In genomic region chr1:21338568-21339401, GRCh38 we compare ENCODE assay signal across 1 cellular context.
TF ChIP-seq lines count a peak whose summit lies in the region.

No MANE protein-coding gene starts in this region.

TF ChIP-seq in HepG2, 621 proteins besides CTCF, POLR2A, EP300 and RAD21 (continues in another document):
- TF ChIP-seq, protein P1, sequence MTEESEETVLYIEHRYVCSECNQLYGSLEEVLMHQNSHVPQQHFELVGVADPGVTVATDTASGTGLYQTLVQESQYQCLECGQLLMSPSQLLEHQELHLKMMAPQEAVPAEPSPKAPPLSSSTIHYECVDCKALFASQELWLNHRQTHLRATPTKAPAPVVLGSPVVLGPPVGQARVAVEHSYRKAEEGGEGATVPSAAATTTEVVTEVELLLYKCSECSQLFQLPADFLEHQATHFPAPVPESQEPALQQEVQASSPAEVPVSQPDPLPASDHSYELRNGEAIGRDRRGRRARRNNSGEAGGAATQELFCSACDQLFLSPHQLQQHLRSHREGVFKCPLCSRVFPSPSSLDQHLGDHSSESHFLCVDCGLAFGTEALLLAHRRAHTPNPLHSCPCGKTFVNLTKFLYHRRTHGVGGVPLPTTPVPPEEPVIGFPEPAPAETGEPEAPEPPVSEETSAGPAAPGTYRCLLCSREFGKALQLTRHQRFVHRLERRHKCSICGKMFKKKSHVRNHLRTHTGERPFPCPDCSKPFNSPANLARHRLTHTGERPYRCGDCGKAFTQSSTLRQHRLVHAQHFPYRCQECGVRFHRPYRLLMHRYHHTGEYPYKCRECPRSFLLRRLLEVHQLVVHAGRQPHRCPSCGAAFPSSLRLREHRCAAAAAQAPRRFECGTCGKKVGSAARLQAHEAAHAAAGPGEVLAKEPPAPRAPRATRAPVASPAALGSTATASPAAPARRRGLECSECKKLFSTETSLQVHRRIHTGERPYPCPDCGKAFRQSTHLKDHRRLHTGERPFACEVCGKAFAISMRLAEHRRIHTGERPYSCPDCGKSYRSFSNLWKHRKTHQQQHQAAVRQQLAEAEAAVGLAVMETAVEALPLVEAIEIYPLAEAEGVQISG (CRISPR knock-in tag; IDR thresholded peaks at IDR 0.05) = peak; percentile 82
- peak; percentile 91; the same call in 1 of the 2 replicates for TF ChIP-seq MYC (CRISPR knock-in tag; IDR thresholded peaks at IDR 0.05; ENCODE audit: borderline replicate concordance)
- peak; percentile 89 for TF ChIP-seq BCL6 (CRISPR knock-in tag; IDR thresholded peaks at IDR 0.05)
- TF ChIP-seq ZNF335 (CRISPR knock-in tag; IDR thresholded peaks at IDR 0.05) = peak; percentile 36
- TF ChIP-seq ZFP37 (CRISPR knock-in tag; IDR thresholded peaks at IDR 0.05; ENCODE audit: borderline replicate concordance) = 0 out of 2 replicates have a peak, but pooled peaks have one; percentile 50
- 0 out of 2 replicates have a peak, but pooled peaks have one; percentile 41 for TF ChIP-seq EED (CRISPR knock-in tag; IDR thresholded peaks at IDR 0.05)
- TF ChIP-seq ZNF589 (CRISPR knock-in tag; conservative IDR thresholded peaks at IDR 0.05) = no peak; the same call in 1 of the 2 replicates
- TF ChIP-seq, protein P2, sequence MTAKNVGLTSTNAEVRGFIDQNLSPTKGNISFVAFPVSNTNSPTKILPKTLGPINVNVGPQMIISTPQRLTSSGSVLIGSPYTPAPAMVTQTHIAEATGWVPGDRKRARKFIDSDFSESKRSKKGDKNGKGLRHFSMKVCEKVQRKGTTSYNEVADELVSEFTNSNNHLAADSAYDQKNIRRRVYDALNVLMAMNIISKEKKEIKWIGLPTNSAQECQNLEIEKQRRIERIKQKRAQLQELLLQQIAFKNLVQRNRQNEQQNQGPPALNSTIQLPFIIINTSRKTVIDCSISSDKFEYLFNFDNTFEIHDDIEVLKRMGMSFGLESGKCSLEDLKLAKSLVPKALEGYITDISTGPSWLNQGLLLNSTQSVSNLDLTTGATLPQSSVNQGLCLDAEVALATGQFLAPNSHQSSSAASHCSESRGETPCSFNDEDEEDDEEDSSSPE (CRISPR knock-in tag; IDR thresholded peaks at IDR 0.05) = peak; percentile 65; the same call in 1 of the 2 replicates
- TF ChIP-seq YY1 (IDR thresholded peaks at IDR 0.05; ENCODE audit: insufficient read depth, insufficient replicate concordance, low read depth, low read length) = peak; percentile 15
- peak; percentile 74; the same call in 1 of the 2 replicates for TF ChIP-seq ZNF12 (CRISPR knock-in tag; IDR thresholded peaks at IDR 0.05)
- TF ChIP-seq ARHGAP35 (CRISPR knock-in tag; IDR thresholded peaks at IDR 0.05; ENCODE audit: borderline replicate concordance) = peak; percentile 77; the same call in 1 of the 2 replicates
- TF ChIP-seq HDAC2 (CRISPR knock-in tag; IDR thresholded peaks at IDR 0.05) = peak; percentile 87
- no peak for TF ChIP-seq ZNF800 (CRISPR knock-in tag; IDR thresholded peaks at IDR 0.05)
- TF ChIP-seq, protein P3, sequence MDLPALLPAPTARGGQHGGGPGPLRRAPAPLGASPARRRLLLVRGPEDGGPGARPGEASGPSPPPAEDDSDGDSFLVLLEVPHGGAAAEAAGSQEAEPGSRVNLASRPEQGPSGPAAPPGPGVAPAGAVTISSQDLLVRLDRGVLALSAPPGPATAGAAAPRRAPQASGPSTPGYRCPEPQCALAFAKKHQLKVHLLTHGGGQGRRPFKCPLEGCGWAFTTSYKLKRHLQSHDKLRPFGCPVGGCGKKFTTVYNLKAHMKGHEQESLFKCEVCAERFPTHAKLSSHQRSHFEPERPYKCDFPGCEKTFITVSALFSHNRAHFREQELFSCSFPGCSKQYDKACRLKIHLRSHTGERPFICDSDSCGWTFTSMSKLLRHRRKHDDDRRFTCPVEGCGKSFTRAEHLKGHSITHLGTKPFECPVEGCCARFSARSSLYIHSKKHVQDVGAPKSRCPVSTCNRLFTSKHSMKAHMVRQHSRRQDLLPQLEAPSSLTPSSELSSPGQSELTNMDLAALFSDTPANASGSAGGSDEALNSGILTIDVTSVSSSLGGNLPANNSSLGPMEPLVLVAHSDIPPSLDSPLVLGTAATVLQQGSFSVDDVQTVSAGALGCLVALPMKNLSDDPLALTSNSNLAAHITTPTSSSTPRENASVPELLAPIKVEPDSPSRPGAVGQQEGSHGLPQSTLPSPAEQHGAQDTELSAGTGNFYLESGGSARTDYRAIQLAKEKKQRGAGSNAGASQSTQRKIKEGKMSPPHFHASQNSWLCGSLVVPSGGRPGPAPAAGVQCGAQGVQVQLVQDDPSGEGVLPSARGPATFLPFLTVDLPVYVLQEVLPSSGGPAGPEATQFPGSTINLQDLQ (CRISPR knock-in tag; IDR thresholded peaks at IDR 0.05) = no peak; the same call in 1 of the 2 replicates
- TF ChIP-seq, protein P4, sequence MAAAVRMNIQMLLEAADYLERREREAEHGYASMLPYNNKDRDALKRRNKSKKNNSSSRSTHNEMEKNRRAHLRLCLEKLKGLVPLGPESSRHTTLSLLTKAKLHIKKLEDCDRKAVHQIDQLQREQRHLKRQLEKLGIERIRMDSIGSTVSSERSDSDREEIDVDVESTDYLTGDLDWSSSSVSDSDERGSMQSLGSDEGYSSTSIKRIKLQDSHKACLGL (CRISPR knock-in tag; IDR thresholded peaks at IDR 0.05) = no peak
- TF ChIP-seq SIX4 (CRISPR knock-in tag; IDR thresholded peaks at IDR 0.05) = peak; percentile 99
- TF ChIP-seq, protein P5, sequence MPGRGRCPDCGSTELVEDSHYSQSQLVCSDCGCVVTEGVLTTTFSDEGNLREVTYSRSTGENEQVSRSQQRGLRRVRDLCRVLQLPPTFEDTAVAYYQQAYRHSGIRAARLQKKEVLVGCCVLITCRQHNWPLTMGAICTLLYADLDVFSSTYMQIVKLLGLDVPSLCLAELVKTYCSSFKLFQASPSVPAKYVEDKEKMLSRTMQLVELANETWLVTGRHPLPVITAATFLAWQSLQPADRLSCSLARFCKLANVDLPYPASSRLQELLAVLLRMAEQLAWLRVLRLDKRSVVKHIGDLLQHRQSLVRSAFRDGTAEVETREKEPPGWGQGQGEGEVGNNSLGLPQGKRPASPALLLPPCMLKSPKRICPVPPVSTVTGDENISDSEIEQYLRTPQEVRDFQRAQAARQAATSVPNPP (CRISPR knock-in tag; IDR thresholded peaks at IDR 0.05) = no peak
- no peak for TF ChIP-seq NFYB (CRISPR knock-in tag; IDR thresholded peaks at IDR 0.05)
- peak; percentile 80 for TF ChIP-seq IRF2 (CRISPR knock-in tag; IDR thresholded peaks at IDR 0.05)
- peak; percentile 94 for TF ChIP-seq NCOR1 (IDR thresholded peaks at IDR 0.05; ENCODE audit: borderline replicate concordance, low read length)
- TF ChIP-seq JARID2 (CRISPR knock-in tag; IDR thresholded peaks at IDR 0.05; ENCODE audit: insufficient replicate concordance) = no peak
- TF ChIP-seq CBX5 (CRISPR knock-in tag; IDR thresholded peaks at IDR 0.05; ENCODE audit: borderline replicate concordance) = peak; percentile 64; the same call in 1 of the 2 replicates
- no peak for TF ChIP-seq NONO (IDR thresholded peaks at IDR 0.05)
- no peak; the same call in 1 of the 2 replicates for TF ChIP-seq NONO (CRISPR knock-in tag; conservative IDR thresholded peaks at IDR 0.05)
- TF ChIP-seq GATA4 (IDR thresholded peaks at IDR 0.05; ENCODE audit: borderline replicate concordance, low read depth) = no peak
- no peak for TF ChIP-seq ZNF557 (CRISPR knock-in tag; IDR thresholded peaks at IDR 0.05)
- TF ChIP-seq NFAT5 (CRISPR knock-in tag; IDR thresholded peaks at IDR 0.05) = no peak
- TF ChIP-seq, protein P6, sequence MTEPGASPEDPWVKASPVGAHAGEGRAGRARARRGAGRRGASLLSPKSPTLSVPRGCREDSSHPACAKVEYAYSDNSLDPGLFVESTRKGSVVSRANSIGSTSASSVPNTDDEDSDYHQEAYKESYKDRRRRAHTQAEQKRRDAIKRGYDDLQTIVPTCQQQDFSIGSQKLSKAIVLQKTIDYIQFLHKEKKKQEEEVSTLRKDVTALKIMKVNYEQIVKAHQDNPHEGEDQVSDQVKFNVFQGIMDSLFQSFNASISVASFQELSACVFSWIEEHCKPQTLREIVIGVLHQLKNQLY (CRISPR knock-in tag; IDR thresholded peaks at IDR 0.05) = 0 out of 2 replicates have a peak, but pooled peaks have one; percentile 37
- TF ChIP-seq CEBPZ (IDR thresholded peaks at IDR 0.05; ENCODE audit: low read length) = no peak
- TF ChIP-seq, protein P7, sequence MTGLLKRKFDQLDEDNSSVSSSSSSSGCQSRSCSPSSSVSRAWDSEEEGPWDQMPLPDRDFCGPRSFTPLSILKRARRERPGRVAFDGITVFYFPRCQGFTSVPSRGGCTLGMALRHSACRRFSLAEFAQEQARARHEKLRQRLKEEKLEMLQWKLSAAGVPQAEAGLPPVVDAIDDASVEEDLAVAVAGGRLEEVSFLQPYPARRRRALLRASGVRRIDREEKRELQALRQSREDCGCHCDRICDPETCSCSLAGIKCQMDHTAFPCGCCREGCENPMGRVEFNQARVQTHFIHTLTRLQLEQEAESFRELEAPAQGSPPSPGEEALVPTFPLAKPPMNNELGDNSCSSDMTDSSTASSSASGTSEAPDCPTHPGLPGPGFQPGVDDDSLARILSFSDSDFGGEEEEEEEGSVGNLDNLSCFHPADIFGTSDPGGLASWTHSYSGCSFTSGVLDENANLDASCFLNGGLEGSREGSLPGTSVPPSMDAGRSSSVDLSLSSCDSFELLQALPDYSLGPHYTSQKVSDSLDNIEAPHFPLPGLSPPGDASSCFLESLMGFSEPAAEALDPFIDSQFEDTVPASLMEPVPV (CRISPR knock-in tag; IDR thresholded peaks at IDR 0.05) = peak; percentile 89
- peak; percentile 85; the same call in 1 of the 2 replicates for TF ChIP-seq ZSCAN25 (CRISPR knock-in tag; IDR thresholded peaks at IDR 0.05)
